In genomic region chr11:126284829-126285228, GRCh38 we compare ENCODE assay signal across 9 cellular contexts. TPM values are rescaled to one million over a fixed set of nuclear protein-coding genes. Genes with fewer than 3 reads are reported as not detected.
A peak's percentile ranks its signal among the peaks of the same experiment; 100 is the strongest.
DNase-seq lines count a peak whose midpoint lies in the region; ATAC-seq, FAIRE-seq and TF ChIP-seq lines count a peak whose summit lies in the region.
"Had no signal": no experiment of that assay in that cellular context is flagged by ENCODE, and none has a peak within 500 bp of the region (broad histone marks: within the 10 kb centered on the region; RNA-seq: fewer than 3 reads in every experiment).

No MANE protein-coding gene starts in this region.

- no peak for TF ChIP-seq CTCF in activated CD8-positive, alpha-beta T cell treated with anti-CD3 and anti-CD28 coated beads for 36 hours (IDR thresholded peaks at IDR 0.05)
- no peak for TF ChIP-seq CTCF in endothelial cell of umbilical vein (IDR thresholded peaks at IDR 0.05; ENCODE audit: extremely low read depth in 1 of 2, insufficient read depth in 1 of 2, low read depth in 1 of 2, low read length in 2 of 2)

- H3K4me3 ChIP-seq in endothelial cell of umbilical vein (replicated peaks in 1 of 3; ENCODE audit: insufficient read depth in 1 of 3, low read depth in 1 of 3, low read length in 3 of 3), result no peak overlapping the region
- H3K4me3 ChIP-seq: mucosa of descending colon had no signal

- peak; percentile 97 for FAIRE-seq in endothelial cell of umbilical vein (lab: Jason Lieb, UNC)

- no peak overlapping the region for H3K9ac ChIP-seq in endothelial cell of umbilical vein (replicated peaks; ENCODE audit: extremely low read depth, insufficient read depth, low read length)

- peaks cover 51% of the 10 kb centered on the region for H3K4me1 Mint-ChIP-seq in activated CD8-positive, alpha-beta T cell treated with anti-CD3 and anti-CD28 coated beads for 36 hours (ENCODE audit: low read depth)

- no peaks in the 10 kb centered on the region for H3K9me3 ChIP-seq in endothelial cell of umbilical vein (replicated peaks; ENCODE audit: control insufficient read depth, insufficient read depth, low read length)
- H3K9me3 ChIP-seq: mucosa of descending colon had no signal

- H3K27ac ChIP-seq in endothelial cell of umbilical vein (ENCODE audit: insufficient read depth, low read depth, low read length), result no peak overlapping the region

- intact Hi-C loops in activated CD8-positive, alpha-beta T cell treated with anti-CD3 and anti-CD28 coated beads for 36 hours (cut with micrococcal nuclease), result no loop called here
- intact Hi-C loops in endothelial cell of umbilical vein (cut with micrococcal nuclease), result no loop called here

- H3K9me1 ChIP-seq in endothelial cell of umbilical vein (replicated peaks; ENCODE audit: control insufficient read depth, extremely low read depth, insufficient read depth, low read length), result no peaks in the 10 kb centered on the region

- ATAC-seq in HG02973 (IDR thresholded peaks at IDR 0.05; ENCODE audit: unreplicated experiment) (peak; percentile 45), HG02970 (IDR thresholded peaks at IDR 0.05; ENCODE audit: low FRiP score, unreplicated experiment) (no peak)
- ATAC-seq in activated CD8-positive, alpha-beta T cell treated with anti-CD3 and anti-CD28 coated beads for 36 hours, result peak; percentile 57
- ATAC-seq: mucosa of descending colon had no signal

- no peak overlapping the region for H2AFZ ChIP-seq in endothelial cell of umbilical vein (ENCODE audit: low read depth, low read length)

- no peaks in the 10 kb centered on the region for H3K36me3 ChIP-seq in endothelial cell of umbilical vein (ENCODE audit: control insufficient read depth in 2 of 2, extremely low read depth in 1 of 2, insufficient read depth in 2 of 2, low read length in 2 of 2)

- dilution Hi-C loops in endothelial cell of umbilical vein (cut with MboI; ENCODE audit: extremely low pct_ligation_motif_present, low sequenced_read_pairs), result no loop called here

- H3K9me3 Mint-ChIP-seq in activated CD8-positive, alpha-beta T cell treated with anti-CD3 and anti-CD28 coated beads for 36 hours, result no peaks in the 10 kb centered on the region

- BruUV-seq in endothelial cell of umbilical vein (replicated peaks; lab: Mats Ljungman, UMichigan), result no TSS peak

- no peaks in the 10 kb centered on the region for H4K20me1 ChIP-seq in endothelial cell of umbilical vein (replicated peaks; ENCODE audit: control insufficient read depth, extremely low read depth, insufficient read depth, low read length)

- POLR2A ChIA-PET in activated CD8-positive, alpha-beta T cell treated with anti-CD3 and anti-CD28 coated beads for 36 hours (lab: Charles Lee), result no interaction called here
- POLR2A ChIA-PET in endothelial cell of umbilical vein (lab: Charles Lee), result no interaction called here

- no peaks in the 10 kb centered on the region for H3K27me3 Mint-ChIP-seq in activated CD8-positive, alpha-beta T cell treated with anti-CD3 and anti-CD28 coated beads for 36 hours

- no peaks in the 10 kb centered on the region for H3K27me3 ChIP-seq in endothelial cell of umbilical vein (ENCODE audit: control insufficient read depth in 2 of 2, insufficient read depth in 2 of 2, low read length in 2 of 2)

- H3K79me2 ChIP-seq in endothelial cell of umbilical vein (ENCODE audit: control insufficient read depth, insufficient read depth, low read length), result no peaks in the 10 kb centered on the region

- H3K4me1 ChIP-seq in endothelial cell of umbilical vein (ENCODE audit: control insufficient read depth, extremely low read depth, insufficient read depth, low read length), result peaks cover 13% of the 10 kb centered on the region

- DNase-seq in SIG-M5 treated with dmso at 0.1 percent for 504 hours (lab: John Stamatoyannopoulos, UW; ENCODE audit: unreplicated experiment) (peak; percentile 40), SIG-M5 (lab: John Stamatoyannopoulos, UW) (no peak), NCI-H345 (lab: John Stamatoyannopoulos, UW) (peak; percentile 90), endothelial cell of umbilical vein (ENCODE audit: low read depth, low spot score) (peak; percentile 92)
- peak; percentile 98 for DNase-seq in activated CD8-positive, alpha-beta T cell treated with anti-CD3 and anti-CD28 coated beads for 36 hours
- peak; percentile 83 to 89 (median 84) for DNase-seq in stimulated activated CD4-positive, alpha-beta T cell treated with anti-CD3 and anti-CD28 coated beads, Interleukin-12 subunit alpha, Interleukin-12 subunit beta, amount 100 ng/mL, for 48 hours (ENCODE audit: low read depth in 2 of 3, low spot score in 1 of 3)

- H3K36me3 Mint-ChIP-seq in activated CD8-positive, alpha-beta T cell treated with anti-CD3 and anti-CD28 coated beads for 36 hours (ENCODE audit: low read depth), result peaks cover 9% of the 10 kb centered on the region

- TF ChIP-seq POLR2A in endothelial cell of umbilical vein (IDR thresholded peaks at IDR 0.05; ENCODE audit: low read depth, low read length), result no peak

- peak overlapping the region; percentile 99 for H3K4me3 Mint-ChIP-seq in activated CD8-positive, alpha-beta T cell treated with anti-CD3 and anti-CD28 coated beads for 36 hours

- CTCF ChIA-PET in activated CD8-positive, alpha-beta T cell treated with anti-CD3 and anti-CD28 coated beads for 36 hours (lab: Charles Lee), result no interaction called here
- CTCF ChIA-PET in endothelial cell of umbilical vein (lab: Charles Lee), result no interaction called here

- H3K4me2 ChIP-seq in endothelial cell of umbilical vein (ENCODE audit: insufficient read depth, low read length), result no peak overlapping the region

- H3K27ac Mint-ChIP-seq in activated CD8-positive, alpha-beta T cell treated with anti-CD3 and anti-CD28 coated beads for 36 hours, result peak overlapping the region; percentile 51

TF ChIP-seq in endothelial cell of umbilical vein, 7 proteins besides CTCF, POLR2A, EP300 and RAD21:
- TF ChIP-seq FOS (IDR thresholded peaks at IDR 0.05; ENCODE audit: borderline replicate concordance, insufficient read depth, low read length) (peak; percentile 51), JUN (IDR thresholded peaks at IDR 0.05; ENCODE audit: borderline replicate concordance, insufficient read depth, insufficient read length, low read depth) (peak; percentile 59), MYC (IDR thresholded peaks at IDR 0.05; ENCODE audit: low read depth, low read length) (no peak)

RNA-seq across cellular contexts. Expression of gene TIRAP, which starts 1.9 kb away (rescaled TPM):
- 1 to 10 TPM; 4.6 to 4.9 TPM for total RNA-seq in activated CD8-positive, alpha-beta T cell treated with anti-CD3 and anti-CD28 coated beads for 36 hours
- 8.7 and 11.0 TPM in 2 replicates for total RNA-seq in endothelial cell of umbilical vein
- polyA plus RNA-seq in endothelial cell of umbilical vein, result 9.3 and 9.6 TPM in 2 replicates
- 6.6 and 7.1 TPM in 2 replicates for polyA plus RNA-seq in endothelial cell of umbilical vein (2011; cell fraction: cytosol; rRNA removed)
- 7.1 TPM in 2 replicates for polyA plus RNA-seq in endothelial cell of umbilical vein (2011; cell fraction: nucleus; rRNA removed)
- polyA plus RNA-seq in endothelial cell of umbilical vein (2012), result 4.5 and 5.3 TPM in 2 replicates
- polyA minus RNA-seq in endothelial cell of umbilical vein, result 7.7 and 10.6 TPM in 2 replicates
- polyA minus RNA-seq in endothelial cell of umbilical vein (2011; cell fraction: cytosol; rRNA and poly(A)+ RNA removed), result 5.8 TPM
- 4.5 and 4.6 TPM in 2 replicates for polyA minus RNA-seq in endothelial cell of umbilical vein (2011; cell fraction: nucleus; rRNA and poly(A)+ RNA removed)

RNA-seq across cellular contexts. Expression of gene FOXRED1, which starts 15.9 kb away (rescaled TPM):
- total RNA-seq in activated CD8-positive, alpha-beta T cell treated with anti-CD3 and anti-CD28 coated beads for 36 hours, result 10 to 100 TPM; 46.0 to 47.3 TPM
- total RNA-seq in endothelial cell of umbilical vein, result 31.0 and 33.5 TPM in 2 replicates
- 32.4 and 33.4 TPM in 2 replicates for polyA plus RNA-seq in endothelial cell of umbilical vein
- 20.6 and 20.8 TPM in 2 replicates for polyA plus RNA-seq in endothelial cell of umbilical vein (2011; cell fraction: cytosol; rRNA removed)
- 49.7 and 51.3 TPM in 2 replicates for polyA plus RNA-seq in endothelial cell of umbilical vein (2011; cell fraction: nucleus; rRNA removed)
- polyA plus RNA-seq in endothelial cell of umbilical vein (2012), result 17.4 and 18.1 TPM in 2 replicates
- 21.5 and 29.3 TPM in 2 replicates for polyA minus RNA-seq in endothelial cell of umbilical vein
- polyA minus RNA-seq in endothelial cell of umbilical vein (2011; cell fraction: cytosol; rRNA and poly(A)+ RNA removed), result 16.2 TPM
- 18.3 and 19.4 TPM in 2 replicates for polyA minus RNA-seq in endothelial cell of umbilical vein (2011; cell fraction: nucleus; rRNA and poly(A)+ RNA removed)

RNA-seq across cellular contexts. Expression of gene SRPRA, which starts 16.1 kb away (rescaled TPM):
- total RNA-seq in activated CD8-positive, alpha-beta T cell treated with anti-CD3 and anti-CD28 coated beads for 36 hours, result 100 to 1,000 TPM; 127 to 128 TPM
- total RNA-seq in endothelial cell of umbilical vein, result 104 and 106 TPM in 2 replicates
- polyA plus RNA-seq in endothelial cell of umbilical vein, result 116 TPM in 2 replicates
- polyA plus RNA-seq in endothelial cell of umbilical vein (2011; cell fraction: cytosol; rRNA removed), result 88.1 and 97.4 TPM in 2 replicates
- polyA plus RNA-seq in endothelial cell of umbilical vein (2011; cell fraction: nucleus; rRNA removed), result 213 and 215 TPM in 2 replicates
- 103 and 108 TPM in 2 replicates for polyA plus RNA-seq in endothelial cell of umbilical vein (2012)
- 136 and 158 TPM in 2 replicates for polyA minus RNA-seq in endothelial cell of umbilical vein
- 36.8 TPM for polyA minus RNA-seq in endothelial cell of umbilical vein (2011; cell fraction: cytosol; rRNA and poly(A)+ RNA removed)
- 84.8 and 95.7 TPM in 2 replicates for polyA minus RNA-seq in endothelial cell of umbilical vein (2011; cell fraction: nucleus; rRNA and poly(A)+ RNA removed)

RNA-seq across cellular contexts. Expression of gene DCPS, which starts 19.0 kb away (rescaled TPM):
- total RNA-seq in activated CD8-positive, alpha-beta T cell treated with anti-CD3 and anti-CD28 coated beads for 36 hours, result 10 to 100 TPM; 17.2 to 18.8 TPM
- total RNA-seq in endothelial cell of umbilical vein, result 19.6 and 21.8 TPM in 2 replicates
- polyA plus RNA-seq in endothelial cell of umbilical vein, result 34.2 and 36.0 TPM in 2 replicates
- polyA plus RNA-seq in endothelial cell of umbilical vein (2011; cell fraction: cytosol; rRNA removed), result 30.7 and 37.0 TPM in 2 replicates
- 13.5 and 15.9 TPM in 2 replicates for polyA plus RNA-seq in endothelial cell of umbilical vein (2011; cell fraction: nucleus; rRNA removed)
- 20.9 and 24.0 TPM in 2 replicates for polyA plus RNA-seq in endothelial cell of umbilical vein (2012)
- 14.7 and 15.8 TPM in 2 replicates for polyA minus RNA-seq in endothelial cell of umbilical vein
- polyA minus RNA-seq in endothelial cell of umbilical vein (2011; cell fraction: cytosol; rRNA and poly(A)+ RNA removed), result 28.3 TPM
- polyA minus RNA-seq in endothelial cell of umbilical vein (2011; cell fraction: nucleus; rRNA and poly(A)+ RNA removed), result 4.0 and 4.2 TPM in 2 replicates
